In the genomic region with DNA sequence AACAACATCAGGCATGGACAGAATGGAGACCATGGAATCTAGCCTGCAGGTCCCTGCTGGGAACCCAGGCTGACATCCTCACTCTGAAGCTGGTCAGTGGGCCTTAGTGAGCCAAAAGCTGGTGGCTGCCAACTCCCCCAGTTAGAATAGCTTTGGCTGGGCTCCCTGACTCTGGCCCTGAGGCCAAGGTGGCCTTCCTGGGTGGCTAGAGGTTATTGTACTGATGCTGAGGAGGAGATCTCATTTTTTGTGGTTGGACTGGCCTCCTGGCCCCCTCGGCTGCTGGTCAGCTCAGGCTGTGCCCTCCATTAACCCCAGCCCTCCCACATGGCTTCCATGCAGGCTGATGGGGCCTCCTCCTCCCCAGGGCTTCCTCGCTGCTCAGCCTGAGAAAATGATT, we compare ENCODE assay signal across 19 cellular contexts.
"Had no signal": no experiment of that assay in that cellular context is flagged by ENCODE, and none has a peak within 500 bp of the region (broad histone marks: within the 10 kb centered on the region; RNA-seq: fewer than 3 reads in every experiment).

No MANE protein-coding gene starts in this region.

- H3K36me3 ChIP-seq: breast epithelium, esophagus squamous epithelium, lower lobe of right lung, uterus had no signal

- H3K27me3 ChIP-seq: breast epithelium, esophagus squamous epithelium, tibial nerve, uterus had no signal

- DNase-seq: activated CD4-positive, alpha-beta T cell treated with anti-CD3 and anti-CD28 coated beads, Interleukin-2, amount 50 U/mL, for 4 hours; activated CD4-positive, CD25-positive, alpha-beta regulatory T cell; activated naive CD8-positive, alpha-beta T cell treated with anti-CD3 and anti-CD28 coated beads, Interleukin-2, amount 10 ng/mL, durations not matched to agents 7 days and 5 days; dermis blood vessel endothelial cell; effector memory CD4-positive, alpha-beta T cell; esophagus squamous epithelium; left cardiac atrium; lower lobe of right lung; midbrain; stimulated activated CD4-positive, alpha-beta T cell treated with anti-CD3 and anti-CD28 coated beads, Interleukin-12 subunit alpha, Interleukin-12 subunit beta, amount 100 ng/mL, for 4 hours; stimulated activated CD4-positive, alpha-beta T cell treated with anti-CD3 and anti-CD28 coated beads, Interleukin-1b, Interleukin-23, amount 100 ng/mL, for 48 hours; stimulated activated CD8-positive, alpha-beta memory T cell treated with anti-CD3 and anti-CD28 coated beads, Interleukin-4, amount 100 ng/mL, for 48 hours; stimulated activated naive CD4-positive, alpha-beta T cell; T-helper 1 cell; T1000; uterus had no signal

- H3K4me1 ChIP-seq: breast epithelium, uterus had no signal

- H3K27ac ChIP-seq: lower lobe of right lung, SK-N-MC, uterus had no signal

- H3K4me3 ChIP-seq: esophagus squamous epithelium, lower lobe of right lung, SK-N-MC, tibial nerve, uterus had no signal

- H3K9me3 ChIP-seq: breast epithelium, esophagus squamous epithelium, lower lobe of right lung, tibial nerve, uterus had no signal
